1 cellular context compared by ENCODE assay signal in the genomic region with DNA sequence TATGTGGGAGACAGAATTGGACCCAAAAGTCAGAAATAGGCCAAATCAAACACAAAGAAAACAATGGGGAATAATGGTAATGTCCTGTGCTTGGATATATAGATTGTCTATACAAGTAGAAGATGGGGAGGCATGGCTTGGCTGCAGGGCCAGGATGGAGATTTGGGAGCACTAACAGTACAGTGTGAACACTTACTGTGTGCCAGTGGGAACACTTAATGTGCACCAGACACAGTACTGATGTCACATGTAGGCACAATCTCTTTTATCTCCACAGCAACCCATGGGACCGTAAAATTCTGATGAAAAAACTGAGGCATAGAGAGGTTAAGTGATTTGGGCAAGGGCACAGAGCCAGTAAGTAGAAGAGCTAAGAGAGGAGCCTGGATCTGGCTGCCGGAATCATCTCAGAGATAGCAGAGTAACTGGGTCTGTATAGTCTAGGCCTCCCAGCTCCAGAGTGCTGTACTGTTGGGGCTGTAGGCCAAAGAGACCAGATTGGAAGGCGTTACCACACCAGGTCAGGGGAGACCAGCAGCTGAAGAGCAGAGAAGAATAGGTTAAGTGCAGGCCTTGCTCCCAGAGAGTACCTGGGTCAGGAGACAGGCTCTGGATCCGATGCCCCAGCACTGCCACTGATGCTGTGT.
TF ChIP-seq lines count a peak whose summit lies in the region.

No MANE protein-coding gene starts in this region.

TF ChIP-seq in GM23338, 12 proteins besides CTCF, POLR2A, EP300 and RAD21 (continued from another document):
- TF ChIP-seq, protein P1, sequence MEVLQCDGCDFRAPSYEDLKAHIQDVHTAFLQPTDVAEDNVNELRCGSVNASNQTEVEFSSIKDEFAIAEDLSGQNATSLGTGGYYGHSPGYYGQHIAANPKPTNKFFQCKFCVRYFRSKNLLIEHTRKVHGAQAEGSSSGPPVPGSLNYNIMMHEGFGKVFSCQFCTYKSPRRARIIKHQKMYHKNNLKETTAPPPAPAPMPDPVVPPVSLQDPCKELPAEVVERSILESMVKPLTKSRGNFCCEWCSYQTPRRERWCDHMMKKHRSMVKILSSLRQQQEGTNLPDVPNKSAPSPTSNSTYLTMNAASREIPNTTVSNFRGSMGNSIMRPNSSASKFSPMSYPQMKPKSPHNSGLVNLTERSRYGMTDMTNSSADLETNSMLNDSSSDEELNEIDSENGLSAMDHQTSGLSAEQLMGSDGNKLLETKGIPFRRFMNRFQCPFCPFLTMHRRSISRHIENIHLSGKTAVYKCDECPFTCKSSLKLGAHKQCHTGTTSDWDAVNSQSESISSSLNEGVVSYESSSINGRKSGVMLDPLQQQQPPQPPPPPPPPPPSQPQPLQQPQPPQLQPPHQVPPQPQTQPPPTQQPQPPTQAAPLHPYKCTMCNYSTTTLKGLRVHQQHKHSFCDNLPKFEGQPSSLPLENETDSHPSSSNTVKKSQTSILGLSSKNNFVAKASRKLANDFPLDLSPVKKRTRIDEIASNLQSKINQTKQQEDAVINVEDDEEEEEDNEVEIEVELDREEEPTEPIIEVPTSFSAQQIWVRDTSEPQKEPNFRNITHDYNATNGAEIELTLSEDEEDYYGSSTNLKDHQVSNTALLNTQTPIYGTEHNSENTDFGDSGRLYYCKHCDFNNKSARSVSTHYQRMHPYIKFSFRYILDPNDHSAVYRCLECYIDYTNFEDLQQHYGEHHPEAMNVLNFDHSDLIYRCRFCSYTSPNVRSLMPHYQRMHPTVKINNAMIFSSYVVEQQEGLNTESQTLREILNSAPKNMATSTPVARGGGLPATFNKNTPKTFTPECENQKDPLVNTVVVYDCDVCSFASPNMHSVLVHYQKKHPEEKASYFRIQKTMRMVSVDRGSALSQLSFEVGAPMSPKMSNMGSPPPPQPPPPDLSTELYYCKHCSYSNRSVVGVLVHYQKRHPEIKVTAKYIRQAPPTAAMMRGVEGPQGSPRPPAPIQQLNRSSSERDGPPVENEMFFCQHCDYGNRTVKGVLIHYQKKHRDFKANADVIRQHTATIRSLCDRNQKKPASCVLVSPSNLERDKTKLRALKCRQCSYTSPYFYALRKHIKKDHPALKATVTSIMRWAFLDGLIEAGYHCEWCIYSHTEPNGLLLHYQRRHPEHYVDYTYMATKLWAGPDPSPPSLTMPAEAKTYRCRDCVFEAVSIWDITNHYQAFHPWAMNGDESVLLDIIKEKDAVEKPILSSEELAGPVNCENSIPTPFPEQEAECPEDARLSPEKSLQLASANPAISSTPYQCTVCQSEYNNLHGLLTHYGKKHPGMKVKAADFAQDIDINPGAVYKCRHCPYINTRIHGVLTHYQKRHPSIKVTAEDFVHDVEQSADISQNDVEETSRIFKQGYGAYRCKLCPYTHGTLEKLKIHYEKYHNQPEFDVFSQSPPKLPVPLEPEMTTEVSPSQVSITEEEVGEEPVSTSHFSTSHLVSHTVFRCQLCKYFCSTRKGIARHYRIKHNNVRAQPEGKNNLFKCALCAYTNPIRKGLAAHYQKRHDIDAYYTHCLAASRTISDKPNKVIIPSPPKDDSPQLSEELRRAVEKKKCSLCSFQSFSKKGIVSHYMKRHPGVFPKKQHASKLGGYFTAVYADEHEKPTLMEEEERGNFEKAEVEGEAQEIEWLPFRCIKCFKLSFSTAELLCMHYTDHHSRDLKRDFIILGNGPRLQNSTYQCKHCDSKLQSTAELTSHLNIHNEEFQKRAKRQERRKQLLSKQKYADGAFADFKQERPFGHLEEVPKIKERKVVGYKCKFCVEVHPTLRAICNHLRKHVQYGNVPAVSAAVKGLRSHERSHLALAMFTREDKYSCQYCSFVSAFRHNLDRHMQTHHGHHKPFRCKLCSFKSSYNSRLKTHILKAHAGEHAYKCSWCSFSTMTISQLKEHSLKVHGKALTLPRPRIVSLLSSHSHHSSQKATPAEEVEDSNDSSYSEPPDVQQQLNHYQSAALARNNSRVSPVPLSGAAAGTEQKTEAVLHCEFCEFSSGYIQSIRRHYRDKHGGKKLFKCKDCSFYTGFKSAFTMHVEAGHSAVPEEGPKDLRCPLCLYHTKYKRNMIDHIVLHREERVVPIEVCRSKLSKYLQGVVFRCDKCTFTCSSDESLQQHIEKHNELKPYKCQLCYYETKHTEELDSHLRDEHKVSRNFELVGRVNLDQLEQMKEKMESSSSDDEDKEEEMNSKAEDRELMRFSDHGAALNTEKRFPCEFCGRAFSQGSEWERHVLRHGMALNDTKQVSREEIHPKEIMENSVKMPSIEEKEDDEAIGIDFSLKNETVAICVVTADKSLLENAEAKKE (CRISPR knock-in tag; IDR thresholded peaks at IDR 0.05) = no peak
- TF ChIP-seq REST (IDR thresholded peaks at IDR 0.05; ENCODE audit: unreplicated experiment) (no peak), JUNB (IDR thresholded peaks at IDR 0.05; ENCODE audit: unreplicated experiment) (no peak), STAT1 (IDR thresholded peaks at IDR 0.05; ENCODE audit: unreplicated experiment) (no peak), ZNF114 (CRISPR knock-in tag; IDR thresholded peaks at IDR 0.05) (no peak), CREB1 (CRISPR knock-in tag; IDR thresholded peaks at IDR 0.05; ENCODE audit: low read depth) (no peak), NANOG (IDR thresholded peaks at IDR 0.05; ENCODE audit: borderline replicate concordance) (no peak), EZH2phosphoT487 (IDR thresholded peaks at IDR 0.05; ENCODE audit: unreplicated experiment) (no peak), POLR2AphosphoS5 (IDR thresholded peaks at IDR 0.05; ENCODE audit: low read depth) (no peak)
